ENCODE assay signal across 1 cellular context in the genomic region with DNA sequence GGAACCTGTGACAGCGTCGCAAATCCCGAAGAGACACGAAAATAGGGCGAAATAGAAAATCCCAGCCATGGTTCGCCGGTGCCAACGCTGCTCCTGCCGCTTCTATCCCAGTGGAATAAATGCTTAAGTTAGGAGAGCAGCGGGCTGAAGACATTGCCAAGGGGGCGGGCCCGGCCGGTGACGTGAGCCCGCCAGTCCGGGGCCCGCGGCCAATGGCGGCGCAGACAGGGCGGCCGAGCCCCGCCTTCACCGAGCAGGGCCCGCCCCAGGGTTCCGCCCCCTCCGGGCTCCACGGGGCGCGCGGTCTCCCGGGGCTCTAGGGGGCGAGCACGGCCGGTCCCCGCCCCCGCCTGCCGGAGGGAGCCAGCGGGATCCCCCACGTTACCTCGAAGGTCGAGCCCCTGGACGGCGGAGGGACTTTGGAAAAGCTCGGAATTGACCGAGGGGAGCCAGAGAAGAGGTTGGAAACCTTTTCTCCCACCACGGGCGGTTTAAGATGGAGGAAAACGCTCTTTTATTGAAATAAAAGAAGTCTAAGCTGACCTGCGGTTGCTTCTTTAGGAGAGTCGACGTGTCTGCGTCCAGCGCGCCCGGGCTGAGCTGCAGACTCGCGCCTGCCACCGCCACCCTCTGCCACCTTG.
A peak's percentile ranks its signal among the peaks of the same experiment; 100 is the strongest.
TF ChIP-seq lines count a peak whose summit lies in the region.

A gene (minus strand): TSS at position 125 of the 641 bp plus-strand sequence. CDS start 56 bp downstream, at position 69.

TF ChIP-seq in H1, 55 proteins besides CTCF, POLR2A, EP300 and RAD21:
- TF ChIP-seq CREB1 (IDR thresholded peaks at IDR 0.05) (peak; percentile 80), KDM1A (IDR thresholded peaks at IDR 0.05; ENCODE audit: borderline replicate concordance, low read length) (no peak), TAF7 (optimal IDR thresholded peaks at IDR 0.05; ENCODE audit: borderline replicate concordance, low read depth, low read length) (peak; percentile 72), SIN3A (conservative IDR thresholded peaks at IDR 0.05 in 1 of 2, IDR thresholded peaks at IDR 0.05 in 1 of 2; ENCODE audit: low read depth in 1 of 2, low read length in 2 of 2) (0 out of 4 replicates have a peak, but pooled peaks of 1 of the 2 experiments have one; percentile 60), JUN (IDR thresholded peaks at IDR 0.05; ENCODE audit: low read depth, low read length) (no peak), YY1 (IDR thresholded peaks at IDR 0.05; ENCODE audit: low read depth, low read length) (0 out of 2 replicates have a peak, but pooled peaks have one; percentile 24), EZH2 (IDR thresholded peaks at IDR 0.05; ENCODE audit: low read depth, low read length, severe bottlenecking) (no peak), KDM4A (IDR thresholded peaks at IDR 0.05; ENCODE audit: low read depth, low read length, severe bottlenecking) (peak; percentile 29), TBP (IDR thresholded peaks at IDR 0.05; ENCODE audit: low read depth, low read length) (peak; percentile 93), TAF1 (IDR thresholded peaks at IDR 0.05; ENCODE audit: low read depth, low read length) (peak; percentile 90), CHD2 (IDR thresholded peaks at IDR 0.05; ENCODE audit: low read length) (peak; percentile 22; the same call in 1 of the 2 replicates), POLR2AphosphoS5 (IDR thresholded peaks at IDR 0.05; ENCODE audit: low read depth, low read length) (peak; percentile 87; the same call in 1 of the 2 replicates), CEBPB (IDR thresholded peaks at IDR 0.05; ENCODE audit: low read depth, low read length) (no peak), SP1 (IDR thresholded peaks at IDR 0.05; ENCODE audit: low read depth, low read length) (peak; percentile 76), HDAC2 (IDR thresholded peaks at IDR 0.05; ENCODE audit: borderline replicate concordance in 1 of 2, low read depth in 2 of 2, low read length in 2 of 2) (no peak), ZNF274 (IDR thresholded peaks at IDR 0.05; ENCODE audit: borderline replicate concordance, extremely low read depth, low read length) (no peak), SIRT6 (IDR thresholded peaks at IDR 0.05; ENCODE audit: low read length) (no peak), CBX8 (IDR thresholded peaks at IDR 0.05; ENCODE audit: borderline replicate concordance, low read depth, low read length) (no peak), BCL11A (IDR thresholded peaks at IDR 0.05; ENCODE audit: low read depth in 2 of 2, low read length in 2 of 2) (no peak), SP4 (IDR thresholded peaks at IDR 0.05; ENCODE audit: low read length) (peak; percentile 92)
